8 cellular contexts compared by ENCODE assay signal in the genomic region with DNA sequence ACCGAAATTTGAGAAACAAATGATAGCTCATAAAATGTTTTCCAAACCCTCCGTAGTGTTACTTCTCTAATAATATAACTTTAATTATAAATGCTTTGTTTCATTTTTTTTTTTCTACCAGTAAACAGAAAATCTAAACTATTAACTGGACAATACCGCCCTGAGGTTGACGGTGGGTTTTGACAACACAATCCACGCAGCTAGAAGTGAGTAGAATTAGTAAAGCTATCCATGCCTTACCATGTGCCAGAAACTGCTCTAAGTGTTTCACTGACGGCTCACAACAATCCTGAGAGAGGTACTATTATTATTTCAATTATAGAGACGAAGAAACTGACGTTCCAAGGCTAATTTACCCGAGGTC. TPM values are rescaled to one million over a fixed set of nuclear protein-coding genes. Genes with fewer than 3 reads are reported as not detected.
DNase-seq lines count a peak whose midpoint lies in the region; ATAC-seq and TF ChIP-seq lines count a peak whose summit lies in the region.

No MANE protein-coding gene starts in this region.

- H3K4ac ChIP-seq in IMR-90 (ENCODE audit: low read depth, low read length) = peak overlapping the region; percentile 71

- peaks cover 13 to 30% of the 10 kb centered on the region in 2 experiments for H3K79me1 ChIP-seq in IMR-90 (ENCODE audit: low read depth in 1 of 2, low read length in 2 of 2)

- peaks cover 22% of the 10 kb centered on the region for H3K79me2 ChIP-seq in DND-41 (ENCODE audit: insufficient read depth, low read length)

- no peak overlapping the region for H2BK15ac ChIP-seq in IMR-90 (ENCODE audit: low read depth, low read length)

- H4K20me1 ChIP-seq in DND-41 (ENCODE audit: insufficient read depth, low read length) = no peaks in the 10 kb centered on the region
- no peaks in the 10 kb centered on the region for H4K20me1 ChIP-seq in IMR-90 (ENCODE audit: insufficient read depth, low read length)

- H3K9me3 Mint-ChIP-seq in dendritic cell treated with granulocyte-macrophage colony-stimulating factor and Interleukin-4, amounts not matched to agents 40 ng/mL and 50 ng/mL, for 4 days = no peaks in the 10 kb centered on the region
- no peaks in the 10 kb centered on the region for H3K9me3 Mint-ChIP-seq in natural killer cell treated with Interleukin-12 subunit alpha and Interleukin-12 subunit beta and Interleukin-15 and Interleukin-18, amount 100 ng/mL, for 72 hours

- H3K9me3 ChIP-seq in DND-41 (ENCODE audit: insufficient read depth, low read length, severe bottlenecking) (no peaks in the 10 kb centered on the region), IMR-90 (ENCODE audit: control insufficient read depth, insufficient read depth, low read length) (no peaks in the 10 kb centered on the region)

- peaks cover 35% of the 10 kb centered on the region for H3K4me1 Mint-ChIP-seq in dendritic cell treated with granulocyte-macrophage colony-stimulating factor and Interleukin-4, amounts not matched to agents 40 ng/mL and 50 ng/mL, for 4 days (ENCODE audit: low read depth)
- H3K4me1 Mint-ChIP-seq in natural killer cell treated with Interleukin-12 subunit alpha and Interleukin-12 subunit beta and Interleukin-15 and Interleukin-18, amount 100 ng/mL, for 72 hours (ENCODE audit: low read depth in 2 of 2) = peaks cover 12 to 13% of the 10 kb centered on the region in 2 donors

- no peaks in the 10 kb centered on the region for H3K9me1 ChIP-seq in IMR-90 (ENCODE audit: insufficient read depth, low read length)

- no peaks in the 10 kb centered on the region for H3K27me3 Mint-ChIP-seq in dendritic cell treated with granulocyte-macrophage colony-stimulating factor and Interleukin-4, amounts not matched to agents 40 ng/mL and 50 ng/mL, for 4 days
- H3K27me3 Mint-ChIP-seq in natural killer cell treated with Interleukin-12 subunit alpha and Interleukin-12 subunit beta and Interleukin-15 and Interleukin-18, amount 100 ng/mL, for 72 hours = no peaks in the 10 kb centered on the region

- H3K9ac ChIP-seq in DND-41 (ENCODE audit: low read depth, low read length) (peak overlapping the region; percentile 64), IMR-90 (ENCODE audit: low read depth, low read length) (peak overlapping the region; percentile 86)

- H4K5ac ChIP-seq in IMR-90 (ENCODE audit: low read depth, low read length) = peak overlapping the region; percentile 80

- H3K4me2 ChIP-seq in DND-41 (ENCODE audit: insufficient read depth, low read length) (peak overlapping the region; percentile 92), IMR-90 (ENCODE audit: low read depth, low read length) (peak overlapping the region; percentile 84)

- H4K91ac ChIP-seq in IMR-90 (ENCODE audit: insufficient read depth, low read depth, low read length) = peak overlapping the region; percentile 58; the same call in 1 of the 2 replicates

- peak overlapping the region; percentile 97 for H3K27ac Mint-ChIP-seq in dendritic cell treated with granulocyte-macrophage colony-stimulating factor and Interleukin-4, amounts not matched to agents 40 ng/mL and 50 ng/mL, for 4 days
- peak overlapping the region; percentile 86 to 94 for H3K27ac Mint-ChIP-seq in natural killer cell treated with Interleukin-12 subunit alpha and Interleukin-12 subunit beta and Interleukin-15 and Interleukin-18, amount 100 ng/mL, for 72 hours

- peak overlapping the region; percentile 93 to 94 for H4K8ac ChIP-seq in IMR-90 (ENCODE audit: low read depth in 2 of 2, low read length in 2 of 2)

- peak overlapping the region; percentile 72 for H3K23ac ChIP-seq in IMR-90 (ENCODE audit: low read depth, low read length)

- H3K14ac ChIP-seq in IMR-90 (replicated peaks; ENCODE audit: low read depth, low read length) = peak overlapping the region; percentile 54

- TF ChIP-seq CTCF in DND-41 (IDR thresholded peaks at IDR 0.05; ENCODE audit: borderline replicate concordance, extremely low read depth, low read length, poor library complexity, severe bottlenecking) (no peak), IMR-90 (conservative IDR thresholded peaks at IDR 0.05; ENCODE audit: low read depth, low read length) (no peak), GM10248 (IDR thresholded peaks at IDR 0.05; ENCODE audit: control extremely low read depth, extremely low read depth, low read depth, missing control alignments) (no peak)

- CTCF ChIA-PET in IMR-90 (lab: Yijun Ruan, JAX) = interaction anchor here (0.6 kb wide), 2 partner anchors 24 to 43 kb away, joined by 4 to 5 read pairs; no protein-coding TSS in a partner anchor
- CTCF ChIA-PET in GM10248 (lab: Yijun Ruan, JAX) = no interaction called here

- H2AFZ ChIP-seq in DND-41 (ENCODE audit: low read depth, low read length) (peak overlapping the region; percentile 91), IMR-90 (replicated peaks; ENCODE audit: low read length, poor library complexity) (peak overlapping the region; percentile 98)

- H3K27me3 ChIP-seq in DND-41 (ENCODE audit: insufficient read depth, low read length, poor library complexity) (no peaks in the 10 kb centered on the region), IMR-90 (ENCODE audit: control insufficient read depth, insufficient read depth, low read length) (no peaks in the 10 kb centered on the region)

- peaks cover 23% of the 10 kb centered on the region for H3K36me3 Mint-ChIP-seq in dendritic cell treated with granulocyte-macrophage colony-stimulating factor and Interleukin-4, amounts not matched to agents 40 ng/mL and 50 ng/mL, for 4 days (ENCODE audit: low read depth)
- H3K36me3 Mint-ChIP-seq in natural killer cell treated with Interleukin-12 subunit alpha and Interleukin-12 subunit beta and Interleukin-15 and Interleukin-18, amount 100 ng/mL, for 72 hours = no peaks in the 10 kb centered on the region

- no peak overlapping the region; the same call in 1 of the 2 replicates for H3K18ac ChIP-seq in IMR-90 (ENCODE audit: low read depth, low read length)

- no peak for TF ChIP-seq RAD21 in IMR-90 (IDR thresholded peaks at IDR 0.05; ENCODE audit: low read length)

- no peak for TF ChIP-seq POLR2A in IMR-90 (IDR thresholded peaks at IDR 0.05; ENCODE audit: low read depth, low read length)

- H3K27ac ChIP-seq in DND-41 (ENCODE audit: low read length) (peak overlapping the region; percentile 75), IMR-90 (ENCODE audit: insufficient read depth, low read length) (peak overlapping the region; percentile 73)

- peak overlapping the region; percentile 54 for H2BK5ac ChIP-seq in IMR-90 (ENCODE audit: low read depth, low read length, poor library complexity, severe bottlenecking)

- no TSS peak for BruUV-seq in IMR-90 (replicated peaks; lab: Mats Ljungman, UMichigan)

- H3K4me3 ChIP-seq in DND-41 (ENCODE audit: low read depth in 1 of 2, low read length in 2 of 2) = peak overlapping the region; percentile 30 to 68
- peak overlapping the region; percentile 70 for H3K4me3 ChIP-seq in IMR-90 (ENCODE audit: insufficient read depth, low read depth, low read length)

- H2AK5ac ChIP-seq in IMR-90 (ENCODE audit: low read depth, low read length) = no peak overlapping the region

- DNase-seq in DND-41 = no peak
- no peak for DNase-seq in IMR-90
- no peak for DNase-seq in natural killer cell treated with Interleukin-12 subunit alpha and Interleukin-12 subunit beta and Interleukin-15 and Interleukin-18, amount 100 ng/mL, for 72 hours (ENCODE audit: low spot score)
- DNase-seq in GM10248 (ENCODE audit: extremely low spot score) = no peak
- no peak for DNase-seq in activated CD8-positive, alpha-beta memory T cell treated with anti-CD3 and anti-CD28 coated beads, Interleukin-2, amount 50 U/mL, for 48 hours

- H2AK9ac ChIP-seq in IMR-90 (replicated peaks; ENCODE audit: low read depth, low read length, poor library complexity) = no peak overlapping the region

- H3K36me3 ChIP-seq in DND-41 (ENCODE audit: insufficient read depth, low read length) (peaks cover under 1% of the 10 kb centered on the region; the same call in 1 of the 2 replicates), IMR-90 (ENCODE audit: control insufficient read depth, insufficient read depth, low read length) (no peaks in the 10 kb centered on the region)

- peak overlapping the region; percentile 17 for H3K56ac ChIP-seq in IMR-90 (ENCODE audit: extremely low read depth, insufficient read depth, low read length)

- dilution Hi-C loops in IMR-90 (cut with HindIII; ENCODE audit: low sequenced_read_pairs, unreplicated experiment) = no loop called here

- ATAC-seq in DND-41 (ENCODE audit: insufficient read depth, low read depth) (no peak), IMR-90 (ENCODE audit: low read depth) (peak; percentile 38), HG02840 (IDR thresholded peaks at IDR 0.05; ENCODE audit: low FRiP score, unreplicated experiment) (no peak), HG02938 (IDR thresholded peaks at IDR 0.05; ENCODE audit: unreplicated experiment) (no peak)
- no peak for ATAC-seq in natural killer cell treated with Interleukin-12 subunit alpha and Interleukin-12 subunit beta and Interleukin-15 and Interleukin-18, amount 100 ng/mL, for 72 hours

- intact Hi-C loops in IMR-90 (cut with micrococcal nuclease) = no loop called here
- intact Hi-C loops in dendritic cell treated with granulocyte-macrophage colony-stimulating factor and Interleukin-4, amounts not matched to agents 40 ng/mL and 50 ng/mL, for 4 days (cut with micrococcal nuclease) = loop anchor here (2.0 to 10.0 kb wide), 2 partner anchors 15 to 117 kb away; a partner anchor contains a TSS

- 0% methylated on average over 2 of the region's 9 CpGs; no CpG with 5 or more reads in 1 of the 2 experiments for WGBS in IMR-90 (ENCODE audit: extremely low coverage in 2 of 2, insufficient read length in 1 of 2), 2 experiments

- H2BK120ac ChIP-seq in IMR-90 (ENCODE audit: low read depth, low read length) = no peak overlapping the region

- in situ Hi-C loops in IMR-90 (cut with MboI; ENCODE audit: low sequenced_read_pairs) = no loop called here

- H2BK20ac ChIP-seq in IMR-90 (ENCODE audit: low read depth, low read length) = no peak overlapping the region

- H3K4me3 Mint-ChIP-seq in dendritic cell treated with granulocyte-macrophage colony-stimulating factor and Interleukin-4, amounts not matched to agents 40 ng/mL and 50 ng/mL, for 4 days = peak overlapping the region; percentile 96
- peak overlapping the region; percentile 92 for H3K4me3 Mint-ChIP-seq in natural killer cell treated with Interleukin-12 subunit alpha and Interleukin-12 subunit beta and Interleukin-15 and Interleukin-18, amount 100 ng/mL, for 72 hours

- H3K4me1 ChIP-seq in DND-41 (ENCODE audit: insufficient read depth, low read length) (peaks cover 21% of the 10 kb centered on the region), IMR-90 (ENCODE audit: control insufficient read depth, insufficient read depth, low read length) (peaks cover 3% of the 10 kb centered on the region; the same call in 1 of the 2 replicates)

- POLR2A ChIA-PET in IMR-90 (lab: Charles Lee; ENCODE audit: unreplicated experiment) = no interaction called here
- POLR2A ChIA-PET in GM10248 (lab: Yijun Ruan, JAX) = no interaction called here

RNA-seq across cellular contexts. Expression of a gene that starts 0.4 kb away (rescaled TPM):
- 16.8 and 28.3 TPM in 2 replicates for total RNA-seq in IMR-90 (2012; rRNA removed)
- polyA plus RNA-seq in IMR-90 (2012; rRNA removed) = 13.4 and 14.6 TPM in 2 replicates
- 4.9 and 6.7 TPM in 2 replicates for polyA plus RNA-seq in IMR-90 (2012; cell fraction: cytosol; rRNA removed)
- 1.6 and 8.6 TPM in 2 replicates for polyA plus RNA-seq in IMR-90 (2012; cell fraction: nucleus; rRNA removed; ENCODE audit: low replicate concordance)
- 10 to 100 TPM; 20.2 to 20.9 TPM for total RNA-seq in natural killer cell treated with Interleukin-12 subunit alpha and Interleukin-12 subunit beta and Interleukin-15 and Interleukin-18, amount 100 ng/mL, for 72 hours

RNA-seq across cellular contexts. Expression of a gene that starts 15.0 kb away (rescaled TPM):
- 15.1 and 17.8 TPM in 2 replicates for total RNA-seq in IMR-90 (2012; rRNA removed)
- 21.7 and 24.3 TPM in 2 replicates for polyA plus RNA-seq in IMR-90 (2012; rRNA removed)
- 10.7 and 17.1 TPM in 2 replicates for polyA plus RNA-seq in IMR-90 (2012; cell fraction: cytosol; rRNA removed)
- polyA plus RNA-seq in IMR-90 (2012; cell fraction: nucleus; rRNA removed; ENCODE audit: low replicate concordance) = 6.5 and 32.5 TPM in 2 replicates
- total RNA-seq in natural killer cell treated with Interleukin-12 subunit alpha and Interleukin-12 subunit beta and Interleukin-15 and Interleukin-18, amount 100 ng/mL, for 72 hours = 10 to 100 TPM; 34.2 to 38.1 TPM
